9 cellular contexts compared by ENCODE assay signal in genomic region chr7:2982831-2983230, GRCh38.
A peak's percentile ranks its signal among the peaks of the same experiment; 100 is the strongest.
DNase-seq lines count a peak whose midpoint lies in the region; ATAC-seq lines count a peak whose summit lies in the region.
"Had no signal": no experiment of that assay in that cellular context is flagged by ENCODE, and none has a peak within 500 bp of the region (broad histone marks: within the 10 kb centered on the region; RNA-seq: fewer than 3 reads in every experiment).

No MANE protein-coding gene starts in this region.

- H3K4me1 Mint-ChIP-seq in CD8-positive, alpha-beta memory T cell: peaks cover 75 to 95% (median 80%) of the 10 kb centered on the region in 3 donors
- H3K4me1 Mint-ChIP-seq in activated CD4-positive, alpha-beta memory T cell treated with anti-CD3 and anti-CD28 coated beads, Interleukin-2, amount 10 ng/mL, durations not matched to agents 7 days and 5 days: peaks cover 78% of the 10 kb centered on the region
- peaks cover 86% of the 10 kb centered on the region for H3K4me1 Mint-ChIP-seq in activated naive CD8-positive, alpha-beta T cell (ENCODE audit: low read depth)

- H3K4me3 Mint-ChIP-seq in CD8-positive, alpha-beta memory T cell: peak overlapping the region in 6 of 7 donors; percentile 41 to 70 (median 55)
- H3K4me3 Mint-ChIP-seq in activated CD4-positive, alpha-beta memory T cell treated with anti-CD3 and anti-CD28 coated beads, Interleukin-2, amount 10 ng/mL, durations not matched to agents 7 days and 5 days: no peak overlapping the region
- peak overlapping the region; percentile 57 for H3K4me3 Mint-ChIP-seq in activated naive CD8-positive, alpha-beta T cell
- H3K4me3 Mint-ChIP-seq: neural crest cell had no signal

- H3K9me3 Mint-ChIP-seq in CD8-positive, alpha-beta memory T cell: no peaks in the 10 kb centered on the region
- H3K9me3 Mint-ChIP-seq in activated CD4-positive, alpha-beta memory T cell treated with anti-CD3 and anti-CD28 coated beads, Interleukin-2, amount 10 ng/mL, durations not matched to agents 7 days and 5 days: no peaks in the 10 kb centered on the region
- no peaks in the 10 kb centered on the region for H3K9me3 Mint-ChIP-seq in activated naive CD8-positive, alpha-beta T cell (ENCODE audit: low read depth)

- peak overlapping the region; percentile 59 to 91 (median 86) for H3K27ac Mint-ChIP-seq in CD8-positive, alpha-beta memory T cell
- H3K27ac Mint-ChIP-seq in activated CD4-positive, alpha-beta memory T cell treated with anti-CD3 and anti-CD28 coated beads, Interleukin-2, amount 10 ng/mL, durations not matched to agents 7 days and 5 days: peak overlapping the region; percentile 74
- peak overlapping the region; percentile 90 for H3K27ac Mint-ChIP-seq in activated naive CD8-positive, alpha-beta T cell

- ATAC-seq in GM18517 (IDR thresholded peaks at IDR 0.05; ENCODE audit: unreplicated experiment): no peak

- peaks cover 10% of the 10 kb centered on the region for H3K36me3 ChIP-seq in CD8-positive, alpha-beta memory T cell (ENCODE audit: insufficient read depth, low read length)

- H3K4me1 ChIP-seq in CD8-positive, alpha-beta memory T cell (ENCODE audit: insufficient read depth, low read length): peaks cover 68% of the 10 kb centered on the region

- peaks cover 0 to 55% (median 4%) of the 10 kb centered on the region in 3 donors for H3K36me3 Mint-ChIP-seq in CD8-positive, alpha-beta memory T cell
- peaks cover 69% of the 10 kb centered on the region for H3K36me3 Mint-ChIP-seq in activated CD4-positive, alpha-beta memory T cell treated with anti-CD3 and anti-CD28 coated beads, Interleukin-2, amount 10 ng/mL, durations not matched to agents 7 days and 5 days (ENCODE audit: low read depth)
- peaks cover 3% of the 10 kb centered on the region for H3K36me3 Mint-ChIP-seq in activated naive CD8-positive, alpha-beta T cell

- POLR2A ChIA-PET in CD8-positive, alpha-beta memory T cell (lab: Charles Lee): interaction anchor here (0.6 to 0.7 kb wide), 2 partner anchors 18 to 27 kb away, joined by 3 read pairs; no protein-coding TSS in a partner anchor
- POLR2A ChIA-PET in activated CD4-positive, alpha-beta memory T cell treated with anti-CD3 and anti-CD28 coated beads, Interleukin-2, amount 10 ng/mL, durations not matched to agents 7 days and 5 days (lab: Charles Lee): interaction anchor here (1.1 to 1.5 kb wide), 4 partner anchors 9 to 26 kb away, joined by 3 to 7 read pairs (median 5); no protein-coding TSS in a partner anchor

- peak; percentile 46 to 79 (median 56) for DNase-seq in CD8-positive, alpha-beta memory T cell
- DNase-seq in activated CD4-positive, alpha-beta memory T cell treated with anti-CD3 and anti-CD28 coated beads, Interleukin-2, amount 10 ng/mL, durations not matched to agents 7 days and 5 days: peak; percentile 77
- DNase-seq in stimulated activated CD4-positive, alpha-beta T cell treated with anti-CD3 and anti-CD28 coated beads, Interleukin-4, amount 100 ng/mL, for 4 hours: peak; percentile 39 to 53
- DNase-seq in NCI-H526 (lab: John Stamatoyannopoulos, UW): no peak
- DNase-seq in kidney glomerular epithelial cell (lab: John Stamatoyannopoulos, UW): no peak
- DNase-seq in H4 (ENCODE audit: low spot score): no peak

- no peaks in the 10 kb centered on the region for H3K9me3 ChIP-seq in CD8-positive, alpha-beta memory T cell (ENCODE audit: low read length)

- H3K27ac ChIP-seq in CD8-positive, alpha-beta memory T cell (ENCODE audit: low read depth, low read length): no peak overlapping the region

- H3K27me3 ChIP-seq in CD8-positive, alpha-beta memory T cell (ENCODE audit: insufficient read depth, low read length, poor library complexity, severe bottlenecking): no peaks in the 10 kb centered on the region

- H3K4me3 ChIP-seq in CD8-positive, alpha-beta memory T cell (ENCODE audit: low read length): no peak overlapping the region

- no peaks in the 10 kb centered on the region for H3K27me3 Mint-ChIP-seq in CD8-positive, alpha-beta memory T cell
- H3K27me3 Mint-ChIP-seq in activated CD4-positive, alpha-beta memory T cell treated with anti-CD3 and anti-CD28 coated beads, Interleukin-2, amount 10 ng/mL, durations not matched to agents 7 days and 5 days: no peaks in the 10 kb centered on the region
- H3K27me3 Mint-ChIP-seq in activated naive CD8-positive, alpha-beta T cell: no peaks in the 10 kb centered on the region

- CTCF ChIA-PET in CD8-positive, alpha-beta memory T cell (lab: Charles Lee): interaction anchor here (0.8 to 1.6 kb wide), 3 partner anchors 27 to 118 kb away, joined by 3 to 5 read pairs (median 3); no protein-coding TSS in a partner anchor
- CTCF ChIA-PET in activated CD4-positive, alpha-beta memory T cell treated with anti-CD3 and anti-CD28 coated beads, Interleukin-2, amount 10 ng/mL, durations not matched to agents 7 days and 5 days (lab: Charles Lee): no interaction called here

Comparison
In these comparisons a context has a peak if more than half of its experiments do, and no peak if none do; other contexts are left out.
1. DNase-seq: peak in CD8-positive, alpha-beta memory T cell (5 of 5), activated CD4-positive, alpha-beta memory T cell treated with anti-CD3 and anti-CD28 coated beads, Interleukin-2, amount 10 ng/mL, durations not matched to agents 7 days and 5 days (single experiment) and stimulated activated CD4-positive, alpha-beta T cell treated with anti-CD3 and anti-CD28 coated beads, Interleukin-4, amount 100 ng/mL, for 4 hours (2 of 2); none in NCI-H526 (0 of 2), kidney glomerular epithelial cell (single experiment) and H4 (single experiment).
2. Peak in every context shown above with its lines, with median percentiles within 50 percentile points of each other: H3K27ac Mint-ChIP-seq.